24 cellular contexts compared by ENCODE assay signal in the genomic region with DNA sequence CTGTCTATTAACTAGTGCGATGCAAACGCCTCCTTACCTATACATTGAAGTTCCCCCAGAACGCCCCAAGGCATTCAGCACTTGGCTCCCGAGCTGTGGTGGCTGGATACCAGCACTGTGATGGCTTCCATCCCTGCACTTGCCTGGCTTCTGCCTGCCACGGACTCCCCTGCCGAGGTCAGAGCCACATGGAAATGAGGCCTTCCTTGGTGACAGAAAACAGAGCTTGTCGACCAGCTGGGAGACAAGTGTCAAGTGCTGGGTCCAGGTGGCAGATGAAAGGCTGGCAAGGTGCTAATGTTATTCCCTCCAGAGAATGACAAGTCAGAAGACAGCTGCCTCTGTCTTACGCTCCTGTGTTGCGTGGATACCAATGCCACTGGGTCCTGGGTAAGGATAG. TPM values are rescaled to one million over a fixed set of nuclear protein-coding genes. Genes with fewer than 3 reads are reported as not detected.
DNase-seq lines count a peak whose midpoint lies in the region; ATAC-seq and TF ChIP-seq lines count a peak whose summit lies in the region.
"Had no signal": no experiment of that assay in that cellular context is flagged by ENCODE, and none has a peak within 500 bp of the region (broad histone marks: within the 10 kb centered on the region; RNA-seq: fewer than 3 reads in every experiment).

No MANE protein-coding gene starts in this region.

- no peaks in the 10 kb centered on the region for H3K4me1 Mint-ChIP-seq in osteocyte (ENCODE audit: unreplicated experiment)

- H3K36me3 Mint-ChIP-seq in osteocyte (ENCODE audit: unreplicated experiment) = no peaks in the 10 kb centered on the region
- H3K36me3 Mint-ChIP-seq: CD8-positive, alpha-beta T cell had no signal

- H3K27ac Mint-ChIP-seq in osteocyte (ENCODE audit: unreplicated experiment) = no peak overlapping the region
- H3K27ac Mint-ChIP-seq: CD8-positive, alpha-beta T cell; T-helper 17 cell had no signal

- no peaks in the 10 kb centered on the region for H3K9me3 Mint-ChIP-seq in osteocyte (ENCODE audit: unreplicated experiment)
- H3K9me3 Mint-ChIP-seq: CD8-positive, alpha-beta T cell had no signal

- in situ Hi-C loops in GM13976 (cut with MboI; ENCODE audit: low sequenced_read_pairs, unreplicated experiment) = no loop called here

- no peak for ATAC-seq in HG03342 (IDR thresholded peaks at IDR 0.05; ENCODE audit: unreplicated experiment)
- ATAC-seq: CD8-positive, alpha-beta T cell; T-helper 17 cell had no signal

- DNase-seq in NCI-H146 (lab: John Stamatoyannopoulos, UW) (peak; percentile 21), NCI-H146 treated with DMSO at 0.1 percent for 48 hours (lab: John Stamatoyannopoulos, UW; ENCODE audit: unreplicated experiment) (no peak), NCI-H2171 treated with DMSO at 0.1 percent for 48 hours (lab: John Stamatoyannopoulos, UW) (peak; percentile 80), SK-N-DZ (ENCODE audit: low spot score) (peak; percentile 79), osteocyte (ENCODE audit: extremely low spot score, unreplicated experiment) (peak; percentile 63), GM13976 (ENCODE audit: low spot score) (no peak)
- DNase-seq in activated effector memory CD4-positive, alpha-beta T cell treated with anti-CD3 and anti-CD28 coated beads, Interleukin-2, amount 50 U/mL, for 16 hours = no peak
- DNase-seq: 8988T; C1 segment of cervical spinal cord; CD8-positive, alpha-beta T cell; DMS153; EL; GM23248; HCEC 1CT; MV-4-11; NCI-H1105 treated with DMSO at 0.1 percent for 48 hours; NCI-H1694 treated with DMSO at 0.1 percent for 48 hours; NCI-H226; NCI-H510A treated with DMSO at 0.1 percent for 48 hours; NCI-H82; OCI-M1; SW 1271; T-helper 17 cell had no signal

- TF ChIP-seq CTCF in osteocyte (IDR thresholded peaks at IDR 0.05) (no peak), GM13976 (IDR thresholded peaks at IDR 0.05; ENCODE audit: borderline replicate concordance, control extremely low read depth, extremely low read depth, insufficient read depth, missing control alignments) (no peak)

- H3K4me3 Mint-ChIP-seq in osteocyte (ENCODE audit: unreplicated experiment) = no peak overlapping the region
- H3K4me3 Mint-ChIP-seq: CD8-positive, alpha-beta T cell; T-helper 17 cell had no signal

- H3K27me3 Mint-ChIP-seq in osteocyte (ENCODE audit: unreplicated experiment) = peaks cover 12% of the 10 kb centered on the region
- H3K27me3 Mint-ChIP-seq: T-helper 17 cell had no signal

RNA-seq across cellular contexts. Expression of a gene that starts 26.2 kb away (rescaled TPM):
- 24.7 and 30.0 TPM in 2 replicates for polyA plus RNA-seq in SK-N-DZ (2014; cell fraction: cytosol; rRNA removed)
- polyA plus RNA-seq in SK-N-DZ (2014; cell fraction: nucleus; rRNA removed) = 7.7 and 10.0 TPM in 2 replicates
- 3.9 and 4.1 TPM in 2 replicates for total RNA-seq in osteocyte

Comparison
In these comparisons a context has a peak if more than half of its experiments do, and no peak if none do; other contexts are left out.
1. DNase-seq: peak in NCI-H146 (single experiment), NCI-H2171 treated with DMSO at 0.1 percent for 48 hours (single experiment), SK-N-DZ (single experiment) and osteocyte (single experiment); none in NCI-H146 treated with DMSO at 0.1 percent for 48 hours (single experiment), GM13976 (single experiment) and activated effector memory CD4-positive, alpha-beta T cell treated with anti-CD3 and anti-CD28 coated beads, Interleukin-2, amount 50 U/mL, for 16 hours (single experiment).